13 cellular contexts compared by ENCODE assay signal in genomic region chr22:36456459-36456835, GRCh38. TPM values are rescaled to one million over a fixed set of nuclear protein-coding genes. Genes with fewer than 3 reads are reported as not detected.
DNase-seq lines count a peak whose midpoint lies in the region; ATAC-seq and TF ChIP-seq lines count a peak whose summit lies in the region.
"Had no signal": no experiment of that assay in that cellular context is flagged by ENCODE, and none has a peak within 500 bp of the region (broad histone marks: within the 10 kb centered on the region; RNA-seq: fewer than 3 reads in every experiment).

No MANE protein-coding gene starts in this region.

- DNase-seq in heart left ventricle (no peak), left ventricle myocardium superior (no peak), natural killer cell (no peak), upper lobe of left lung (no peak), GM13977 (ENCODE audit: low spot score) (no peak), SKM-1 treated with dmso at 0.1 percent for 144 hours (lab: John Stamatoyannopoulos, UW; ENCODE audit: unreplicated experiment) (no peak)
- DNase-seq: cerebellar nuclear complex; NCI-H1048; NCI-H446; stimulated activated CD4-positive, alpha-beta T cell treated with anti-CD3 and anti-CD28 coated beads, Interleukin-15, amount 100 ng/mL, for 24 hours; WERI-Rb-1 had no signal

- peak overlapping the region; percentile 77 for H3K4me3 Mint-ChIP-seq in activated T-helper 17 cell treated with anti-CD3 and anti-CD28 coated beads, Interleukin-2, amount 50 U/mL, for 72 hours
- peak overlapping the region; percentile 62 for H3K4me3 Mint-ChIP-seq in natural killer cell

- peaks cover 10% of the 10 kb centered on the region for H3K4me1 Mint-ChIP-seq in activated T-helper 17 cell treated with anti-CD3 and anti-CD28 coated beads, Interleukin-2, amount 50 U/mL, for 72 hours
- H3K4me1 Mint-ChIP-seq in natural killer cell: peaks cover 33 to 37% of the 10 kb centered on the region in 2 donors

- H3K27ac ChIP-seq in heart left ventricle (peak overlapping the region in 10 of 12 donors; percentile 74 to 99 (median 94)), upper lobe of left lung (peak overlapping the region; percentile 89 to 96 (median 94))
- H3K27ac ChIP-seq: WERI-Rb-1 had no signal

- intact Hi-C loops in heart left ventricle (cut with DNase I): loop anchor here in 2 of 10 donors (5.0 to 10.0 kb wide), 2 partner anchors 72 to 129 kb away; partner anchors contain the start of gene MYH9 (in 1 of the 2)
- intact Hi-C loops in left ventricle myocardium superior (cut with micrococcal nuclease): loop anchor here (10.0 kb wide), 1 partner anchor 72 kb away; the partner anchor contains the start of gene MYH9
- intact Hi-C loops in natural killer cell (cut with micrococcal nuclease): no loop called here

- no peak for ATAC-seq in heart left ventricle
- no peak for ATAC-seq in left ventricle myocardium superior
- no peak for ATAC-seq in activated T-helper 17 cell treated with anti-CD3 and anti-CD28 coated beads, Interleukin-2, amount 50 U/mL, for 72 hours (replicated peaks)
- ATAC-seq in natural killer cell: no peak
- no peak for ATAC-seq in upper lobe of left lung (ENCODE audit: low FRiP score in 2 of 2)
- ATAC-seq in GM21423 (IDR thresholded peaks at IDR 0.05; ENCODE audit: unreplicated experiment): no peak

- H3K9me3 ChIP-seq in heart left ventricle: no peaks in the 10 kb centered on the region
- no peaks in the 10 kb centered on the region for H3K9me3 ChIP-seq in upper lobe of left lung

- peaks cover 15 to 66% (median 48%) of the 10 kb centered on the region in 12 donors for H3K4me1 ChIP-seq in heart left ventricle
- H3K4me1 ChIP-seq in upper lobe of left lung: peaks cover 42 to 54% (median 46%) of the 10 kb centered on the region in 4 donors

- H3K36me3 ChIP-seq in heart left ventricle (no peaks in the 10 kb centered on the region), upper lobe of left lung (no peaks in the 10 kb centered on the region)
- H3K36me3 ChIP-seq: WERI-Rb-1 had no signal

- H3K27ac Mint-ChIP-seq in activated T-helper 17 cell treated with anti-CD3 and anti-CD28 coated beads, Interleukin-2, amount 50 U/mL, for 72 hours: no peak overlapping the region
- H3K27ac Mint-ChIP-seq in natural killer cell: peak overlapping the region; percentile 97 to 99

- TF ChIP-seq CTCF in heart left ventricle (IDR thresholded peaks at IDR 0.05): no peak
- no peak for TF ChIP-seq CTCF in natural killer cell (IDR thresholded peaks at IDR 0.05)
- no peak for TF ChIP-seq CTCF in upper lobe of left lung (IDR thresholded peaks at IDR 0.05)
- TF ChIP-seq CTCF in GM13977 (IDR thresholded peaks at IDR 0.05; ENCODE audit: extremely low read depth, insufficient read depth, missing control alignments): no peak

- no peaks in the 10 kb centered on the region for H3K27me3 ChIP-seq in heart left ventricle
- no peaks in the 10 kb centered on the region for H3K27me3 ChIP-seq in upper lobe of left lung

- TF ChIP-seq EP300 in upper lobe of left lung (IDR thresholded peaks at IDR 0.05): no peak

- WGBS in heart left ventricle, 4 donors: 77 to 93% (median 90%) methylated on average over 11 of the region's 11 CpGs
- WGBS in upper lobe of left lung, 2 donors: 70 to 84% methylated on average over 11 of the region's 11 CpGs

- no peaks in the 10 kb centered on the region for H3K36me3 Mint-ChIP-seq in activated T-helper 17 cell treated with anti-CD3 and anti-CD28 coated beads, Interleukin-2, amount 50 U/mL, for 72 hours (ENCODE audit: low read depth)
- no peaks in the 10 kb centered on the region for H3K36me3 Mint-ChIP-seq in natural killer cell

- H3K27me3 Mint-ChIP-seq in activated T-helper 17 cell treated with anti-CD3 and anti-CD28 coated beads, Interleukin-2, amount 50 U/mL, for 72 hours: no peaks in the 10 kb centered on the region
- no peaks in the 10 kb centered on the region for H3K27me3 Mint-ChIP-seq in natural killer cell (ENCODE audit: low read depth in 2 of 2)

- in situ Hi-C loops in GM13977 (cut with MboI; ENCODE audit: low pct_unique_long_range_greater_than_20kb, low sequenced_read_pairs, unreplicated experiment): no loop called here

- TF ChIP-seq POLR2A in heart left ventricle (IDR thresholded peaks at IDR 0.05) (no peak), upper lobe of left lung (IDR thresholded peaks at IDR 0.05) (no peak)

- H3K4me3 ChIP-seq in heart left ventricle (no peak overlapping the region), upper lobe of left lung (no peak overlapping the region)

- no peaks in the 10 kb centered on the region for H3K9me3 Mint-ChIP-seq in activated T-helper 17 cell treated with anti-CD3 and anti-CD28 coated beads, Interleukin-2, amount 50 U/mL, for 72 hours
- no peaks in the 10 kb centered on the region for H3K9me3 Mint-ChIP-seq in natural killer cell

RNA-seq across cellular contexts. Expression of gene TXN2, which starts 25.0 kb away (rescaled TPM):
- total RNA-seq in heart left ventricle (100 to 1,000 TPM in 6 of 9 donors, 10 to 100 TPM in 3; 87.9 to 128 (median 113) TPM), left ventricle myocardium superior (131 TPM), natural killer cell (10 to 100 TPM; 35.5 to 45.4 (median 41.5) TPM), upper lobe of left lung (10 to 100 TPM; 30.4 to 69.5 (median 53.6) TPM)
- 100 to 1,000 TPM in 1 of 2 donors, 10 to 100 TPM in 1; 99.9 to 160 TPM for polyA plus RNA-seq in heart left ventricle
- total RNA-seq in activated T-helper 17 cell treated with anti-CD3 and anti-CD28 coated beads, Interleukin-2, amount 50 U/mL, for 72 hours: 100 to 1,000 TPM in 1 of 2 donors, 10 to 100 TPM in 1; 87.9 to 114 TPM

RNA-seq across cellular contexts. Expression of gene FOXRED2, which starts 50.4 kb away (rescaled TPM):
- total RNA-seq in heart left ventricle: 10 to 100 TPM in 3 of 9 donors, 1 to 10 TPM in 6; 5.6 to 12.1 (median 8.3) TPM
- 1 to 10 TPM; 3.5 to 4.7 TPM for polyA plus RNA-seq in heart left ventricle
- 13.5 TPM for total RNA-seq in left ventricle myocardium superior
- 10 to 100 TPM; 12.3 to 18.0 TPM for total RNA-seq in activated T-helper 17 cell treated with anti-CD3 and anti-CD28 coated beads, Interleukin-2, amount 50 U/mL, for 72 hours
- 1 to 10 TPM; 1.7 to 2.0 (median 1.9) TPM for total RNA-seq in natural killer cell
- 10 to 100 TPM in 4 of 6 donors, 1 to 10 TPM in 2; 6.0 to 27.2 (median 12.9) TPM for total RNA-seq in upper lobe of left lung
